In the genomic region with DNA sequence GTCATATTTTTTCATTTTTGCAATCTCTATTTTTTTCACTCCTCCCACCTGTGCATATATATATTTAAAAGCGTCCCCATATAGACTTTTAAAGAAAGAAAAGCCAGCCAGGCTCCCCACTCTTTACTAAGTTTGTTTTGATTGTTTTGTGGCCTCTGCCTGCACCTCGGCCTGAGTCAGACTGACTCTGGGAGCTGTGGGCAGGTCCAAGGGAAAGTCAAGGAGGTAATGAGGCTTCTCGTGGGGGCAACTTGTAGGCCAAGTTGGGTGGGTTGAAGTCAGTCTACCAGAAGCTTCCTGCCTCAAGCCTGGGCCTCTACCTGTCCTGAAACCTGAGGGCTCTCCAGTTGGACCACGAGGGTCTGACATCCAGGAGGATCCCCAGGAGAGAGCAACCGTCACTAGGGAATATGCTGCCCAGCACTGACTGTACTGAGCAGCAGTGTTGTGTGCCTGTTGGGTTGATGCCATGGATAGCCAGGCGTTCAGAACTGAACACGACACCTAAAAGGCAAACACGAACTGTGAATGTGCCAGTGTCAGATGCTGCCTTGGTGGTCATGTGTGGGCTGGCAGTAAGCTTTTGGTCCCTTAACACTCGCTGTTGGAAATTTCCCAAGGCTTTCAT, we compare ENCODE assay signal across 1 cellular context.
TF ChIP-seq lines count a peak whose summit lies in the region.

No MANE protein-coding gene starts in this region.

TF ChIP-seq in GM12878, 131 proteins besides CTCF, POLR2A, EP300 and RAD21:
- TF ChIP-seq, protein P1, sequence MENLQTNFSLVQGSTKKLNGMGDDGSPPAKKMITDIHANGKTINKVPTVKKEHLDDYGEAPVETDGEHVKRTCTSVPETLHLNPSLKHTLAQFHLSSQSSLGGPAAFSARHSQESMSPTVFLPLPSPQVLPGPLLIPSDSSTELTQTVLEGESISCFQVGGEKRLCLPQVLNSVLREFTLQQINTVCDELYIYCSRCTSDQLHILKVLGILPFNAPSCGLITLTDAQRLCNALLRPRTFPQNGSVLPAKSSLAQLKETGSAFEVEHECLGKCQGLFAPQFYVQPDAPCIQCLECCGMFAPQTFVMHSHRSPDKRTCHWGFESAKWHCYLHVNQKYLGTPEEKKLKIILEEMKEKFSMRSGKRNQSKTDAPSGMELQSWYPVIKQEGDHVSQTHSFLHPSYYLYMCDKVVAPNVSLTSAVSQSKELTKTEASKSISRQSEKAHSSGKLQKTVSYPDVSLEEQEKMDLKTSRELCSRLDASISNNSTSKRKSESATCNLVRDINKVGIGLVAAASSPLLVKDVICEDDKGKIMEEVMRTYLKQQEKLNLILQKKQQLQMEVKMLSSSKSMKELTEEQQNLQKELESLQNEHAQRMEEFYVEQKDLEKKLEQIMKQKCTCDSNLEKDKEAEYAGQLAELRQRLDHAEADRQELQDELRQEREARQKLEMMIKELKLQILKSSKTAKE (IDR thresholded peaks at IDR 0.05; ENCODE audit: low read depth, poor library complexity, severe bottlenecking) = no peak
TF ChIP-seq in GM12878: peak in this region for 0.
